ENCODE assay signal across 26 cellular contexts in genomic region chr11:65528819-65529350, GRCh38. TPM values are rescaled to one million over a fixed set of nuclear protein-coding genes. Genes with fewer than 3 reads are reported as not detected.
DNase-seq lines count a peak whose midpoint lies in the region; ATAC-seq, FAIRE-seq and TF ChIP-seq lines count a peak whose summit lies in the region.
"Had no signal": no experiment of that assay in that cellular context is flagged by ENCODE, and none has a peak within 500 bp of the region (broad histone marks: within the 10 kb centered on the region; RNA-seq: fewer than 3 reads in every experiment).

No MANE protein-coding gene starts in this region.

- H3K27ac ChIP-seq in adrenal gland (peak overlapping the region in 4 of 5 donors; percentile 57 to 82 (median 68)), ovary (peak overlapping the region; percentile 4 to 56)
- H3K27ac ChIP-seq: epithelial cell of prostate, SK-N-MC, thyroid gland had no signal

- FAIRE-seq in D721Med (lab: Jason Lieb, UNC) (no peak), HTR-8/SVneo (lab: Jason Lieb, UNC) (peak; percentile 54)
- FAIRE-seq: GM19239, small intestine had no signal

- 36 to 45% (median 42%) methylated on average over 12 of the region's 12 CpGs for WGBS in adrenal gland, 4 donors
- 16 to 26% (median 18%) methylated on average over 12 of the region's 12 CpGs for WGBS in ovary, 3 donors

- no peak for TF ChIP-seq POLR2A in adrenal gland (IDR thresholded peaks at IDR 0.05)
- no peak for TF ChIP-seq POLR2A in ovary (IDR thresholded peaks at IDR 0.05)

- H3K4me1 ChIP-seq in adrenal gland (replicated peaks in 1 of 2) = peaks cover 32 to 44% of the 10 kb centered on the region in 2 donors
- H3K4me1 ChIP-seq in ovary (ENCODE audit: insufficient read depth) = peaks cover 26% of the 10 kb centered on the region

- H3K36me3 ChIP-seq in adrenal gland (replicated peaks in 1 of 2) (peaks cover 0 to 73% of the 10 kb centered on the region in 2 donors), ovary (no peaks in the 10 kb centered on the region)

- H3K9me3 ChIP-seq in adrenal gland (replicated peaks in 1 of 3) (no peaks in the 10 kb centered on the region), ovary (no peaks in the 10 kb centered on the region)
- H3K9me3 ChIP-seq: thyroid gland had no signal

- ATAC-seq in HG03039 (IDR thresholded peaks at IDR 0.05; ENCODE audit: unreplicated experiment) = no peak
- no peak for ATAC-seq in HG02763 (IDR thresholded peaks at IDR 0.05; ENCODE audit: unreplicated experiment)
- ATAC-seq: T-helper 17 cell had no signal

- TF ChIP-seq CTCF in D721Med (IDR thresholded peaks at IDR 0.05; ENCODE audit: insufficient read depth, missing control alignments) = no peak
- no peak for TF ChIP-seq CTCF in adrenal gland (IDR thresholded peaks at IDR 0.05)
- no peak for TF ChIP-seq CTCF in ovary (IDR thresholded peaks at IDR 0.05)

- TF ChIP-seq EP300 in ovary (IDR thresholded peaks at IDR 0.05) = no peak

- DNase-seq in D721Med (ENCODE audit: insufficient read length, low spot score) (peak; percentile 6), HTR-8/SVneo (ENCODE audit: insufficient read length, low spot score) (no peak), adrenal gland (peak in 4 of 7 donors; percentile 48 to 59 (median 52)), ovary (peak; percentile 51 to 75 (median 61))
- DNase-seq in stimulated activated CD4-positive, alpha-beta T cell treated with anti-CD3 and anti-CD28 coated beads, Interleukin-4, amount 100 ng/mL, for 1 hour = no peak
- DNase-seq: activated CD4-positive, alpha-beta T cell treated with anti-CD3 and anti-CD28 coated beads, Interleukin-2, amount 50 U/mL, for 4 hours; activated naive CD4-positive, alpha-beta T cell treated with Interleukin-2 at 50 U/mL for 16 hours; CD4-positive, CD25-positive, alpha-beta regulatory T cell; cerebellar nuclear complex; DMS 273 treated with DMSO at 0.1 percent for 48 hours; glutamatergic neuron; kidney glomerular epithelial cell; NCI-H1092 treated with DMSO at 0.1 percent for 48 hours; NCI-H1930; NCI-H226; small intestine; stimulated activated CD4-positive, alpha-beta T cell treated with anti-CD3 and anti-CD28 coated beads, Interleukin-2, amount 100 ng/mL, for 48 hours; stimulated activated naive CD4-positive, alpha-beta T cell treated with Interleukin-2 at 50 U/mL for 16 hours; T-helper 17 cell; thyroid gland had no signal

- H3K27me3 ChIP-seq in adrenal gland = no peaks in the 10 kb centered on the region
- no peaks in the 10 kb centered on the region for H3K27me3 ChIP-seq in ovary
- H3K27me3 ChIP-seq: thyroid gland had no signal

- intact Hi-C loops in adrenal gland (cut with DNase I) (no loop called here), ovary (cut with DNase I) (no loop called here)

- H3K4me3 ChIP-seq in adrenal gland (no peak overlapping the region), ovary (no peak overlapping the region)
- H3K4me3 ChIP-seq: lung, SK-N-MC, thyroid gland had no signal

RNA-seq across cellular contexts. Expression of gene SCYL1, which starts 4.0 kb away (rescaled TPM):
- total RNA-seq in adrenal gland = 100 to 1,000 TPM; 105 to 240 (median 145) TPM
- 100 to 1,000 TPM in 2 of 3 donors, 10 to 100 TPM in 1; 52.3 to 395 (median 329) TPM for polyA plus RNA-seq in adrenal gland
- 100 to 1,000 TPM in 1 of 7 donors, 10 to 100 TPM in 6; 59.0 to 118 (median 96.2) TPM for total RNA-seq in ovary
- polyA plus RNA-seq in ovary = 10 to 100 TPM; 11.7 to 71.6 TPM

RNA-seq across cellular contexts. Expression of gene LTBP3, which starts 29.3 kb away (rescaled TPM):
- total RNA-seq in adrenal gland (100 to 1,000 TPM in 7 of 8 donors, 10 to 100 TPM in 1; 70.9 to 362 (median 221) TPM), ovary (100 to 1,000 TPM; 143 to 292 (median 198) TPM)
- polyA plus RNA-seq in adrenal gland (100 to 1,000 TPM in 2 of 3 donors, 10 to 100 TPM in 1; 40.2 to 323 (median 265) TPM), ovary (100 to 1,000 TPM in 1 of 2 donors, 10 to 100 TPM in 1; 35.9 to 130 TPM)

RNA-seq across cellular contexts. Expression of gene MALAT1, which starts 30.0 kb away (rescaled TPM):
- total RNA-seq in adrenal gland (over 10,000 TPM in 5 of 8 donors, 1,000 to 10,000 TPM in 3; 5,921 to 17,143 (median 10,900) TPM), ovary (over 10,000 TPM in 4 of 7 donors, 1,000 to 10,000 TPM in 3; 4,813 to 13,132 (median 10,519) TPM)
- polyA plus RNA-seq in adrenal gland (1,000 to 10,000 TPM in 1 of 3 donors, 100 to 1,000 TPM in 2; 237 to 9,519 (median 973) TPM), ovary (100 to 1,000 TPM; 396 to 616 TPM)

RNA-seq across cellular contexts. Expression of gene ZNRD2, which starts 41.4 kb away (rescaled TPM):
- total RNA-seq in adrenal gland = 10 to 100 TPM; 34.0 to 83.4 (median 54.2) TPM
- polyA plus RNA-seq in adrenal gland = 100 to 1,000 TPM in 2 of 3 donors, 1 to 10 TPM in 1; 9.4 to 135 (median 120) TPM
- 10 to 100 TPM; 26.6 to 59.5 (median 39.2) TPM for total RNA-seq in ovary
- polyA plus RNA-seq in ovary = 10 to 100 TPM in 1 of 2 donors, 1 to 10 TPM in 1; 2.3 to 61.8 TPM

RNA-seq across cellular contexts. Expression of gene FAM89B, which starts 43.5 kb away (rescaled TPM):
- total RNA-seq in adrenal gland (10 to 100 TPM; 28.1 to 77.1 (median 46.7) TPM), ovary (10 to 100 TPM; 41.0 to 74.0 (median 53.3) TPM)
- polyA plus RNA-seq in adrenal gland (10 to 100 TPM in 2 of 3 donors, 1 to 10 TPM in 1; 7.0 to 64.4 (median 50.1) TPM), ovary (10 to 100 TPM in 1 of 2 donors, 1 to 10 TPM in 1; 1.9 to 47.8 TPM)

Comparison
In these comparisons a context has a peak if more than half of its experiments do, and no peak if none do; other contexts are left out.
1. DNase-seq: peak in D721Med (single experiment), adrenal gland (4 of 7) and ovary (5 of 5); none in HTR-8/SVneo (single experiment) and stimulated activated CD4-positive, alpha-beta T cell treated with anti-CD3 and anti-CD28 coated beads, Interleukin-4, amount 100 ng/mL, for 1 hour (single experiment).